1 cellular context compared by ENCODE assay signal in genomic region chr16:8589293-8590160, GRCh38.
TF ChIP-seq lines count a peak whose summit lies in the region.

No MANE protein-coding gene starts in this region.

TF ChIP-seq in HepG2, 621 proteins besides CTCF, POLR2A, EP300 and RAD21 (continued from another document and continues in another):
- TF ChIP-seq, protein P1, sequence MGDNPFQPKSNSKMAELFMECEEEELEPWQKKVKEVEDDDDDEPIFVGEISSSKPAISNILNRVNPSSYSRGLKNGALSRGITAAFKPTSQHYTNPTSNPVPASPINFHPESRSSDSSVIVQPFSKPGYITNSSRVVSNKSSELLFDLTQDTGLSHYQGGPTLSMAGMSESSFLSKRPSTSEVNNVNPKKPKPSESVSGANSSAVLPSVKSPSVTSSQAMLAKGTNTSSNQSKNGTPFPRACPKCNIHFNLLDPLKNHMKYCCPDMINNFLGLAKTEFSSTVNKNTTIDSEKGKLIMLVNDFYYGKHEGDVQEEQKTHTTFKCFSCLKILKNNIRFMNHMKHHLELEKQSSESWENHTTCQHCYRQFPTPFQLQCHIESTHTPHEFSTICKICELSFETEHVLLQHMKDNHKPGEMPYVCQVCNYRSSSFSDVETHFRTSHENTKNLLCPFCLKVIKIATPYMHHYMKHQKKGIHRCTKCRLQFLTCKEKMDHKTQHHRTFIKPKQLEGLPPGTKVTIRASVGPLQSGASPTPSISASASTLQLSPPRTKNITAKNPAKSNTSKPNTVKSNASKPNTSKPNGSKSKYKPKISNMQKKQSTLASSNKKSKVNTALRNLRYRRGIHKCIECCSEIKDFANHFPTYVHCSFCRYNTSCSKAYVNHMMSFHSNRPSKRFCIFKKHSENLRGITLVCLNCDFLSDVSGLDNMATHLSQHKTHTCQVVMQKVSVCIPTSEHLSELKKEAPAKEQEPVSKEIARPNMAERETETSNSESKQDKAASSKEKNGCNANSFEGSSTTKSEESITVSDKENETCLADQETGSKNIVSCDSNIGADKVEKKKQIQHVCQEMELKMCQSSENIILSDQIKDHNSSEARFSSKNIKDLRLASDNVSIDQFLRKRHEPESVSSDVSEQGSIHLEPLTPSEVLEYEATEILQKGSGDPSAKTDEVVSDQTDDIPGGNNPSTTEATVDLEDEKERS (CRISPR knock-in tag; IDR thresholded peaks at IDR 0.05) = no peak
- no peak for TF ChIP-seq DR1 (CRISPR knock-in tag; IDR thresholded peaks at IDR 0.05)
- TF ChIP-seq, protein P2, sequence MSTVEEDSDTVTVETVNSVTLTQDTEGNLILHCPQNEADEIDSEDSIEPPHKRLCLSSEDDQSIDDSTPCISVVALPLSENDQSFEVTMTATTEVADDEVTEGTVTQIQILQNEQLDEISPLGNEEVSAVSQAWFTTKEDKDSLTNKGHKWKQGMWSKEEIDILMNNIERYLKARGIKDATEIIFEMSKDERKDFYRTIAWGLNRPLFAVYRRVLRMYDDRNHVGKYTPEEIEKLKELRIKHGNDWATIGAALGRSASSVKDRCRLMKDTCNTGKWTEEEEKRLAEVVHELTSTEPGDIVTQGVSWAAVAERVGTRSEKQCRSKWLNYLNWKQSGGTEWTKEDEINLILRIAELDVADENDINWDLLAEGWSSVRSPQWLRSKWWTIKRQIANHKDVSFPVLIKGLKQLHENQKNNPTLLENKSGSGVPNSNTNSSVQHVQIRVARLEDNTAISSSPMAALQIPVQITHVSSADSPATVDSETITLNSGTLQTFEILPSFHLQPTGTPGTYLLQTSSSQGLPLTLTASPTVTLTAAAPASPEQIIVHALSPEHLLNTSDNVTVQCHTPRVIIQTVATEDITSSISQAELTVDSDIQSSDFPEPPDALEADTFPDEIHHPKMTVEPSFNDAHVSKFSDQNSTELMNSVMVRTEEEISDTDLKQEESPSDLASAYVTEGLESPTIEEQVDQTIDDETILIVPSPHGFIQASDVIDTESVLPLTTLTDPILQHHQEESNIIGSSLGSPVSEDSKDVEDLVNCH (CRISPR knock-in tag; IDR thresholded peaks at IDR 0.05) = no peak
- peak; percentile 31; the same call in 1 of the 2 replicates for TF ChIP-seq HOXA3 (CRISPR knock-in tag; IDR thresholded peaks at IDR 0.05)
- peak; percentile 34 for TF ChIP-seq XRCC5 (optimal IDR thresholded peaks at IDR 0.05; ENCODE audit: low read length)
- no peak for TF ChIP-seq ZFP36 (IDR thresholded peaks at IDR 0.05; ENCODE audit: borderline replicate concordance, low read depth, low read length, partially characterized antibody)
- TF ChIP-seq JDP2 (CRISPR knock-in tag; IDR thresholded peaks at IDR 0.05; ENCODE audit: borderline replicate concordance) = no peak
- no peak for TF ChIP-seq ZNF12 (CRISPR knock-in tag; IDR thresholded peaks at IDR 0.05)
- TF ChIP-seq FOXJ3 (CRISPR knock-in tag; IDR thresholded peaks at IDR 0.05; ENCODE audit: borderline replicate concordance) = no peak
- TF ChIP-seq ZBTB21 (CRISPR knock-in tag; IDR thresholded peaks at IDR 0.05) = no peak
- TF ChIP-seq, protein P3, sequence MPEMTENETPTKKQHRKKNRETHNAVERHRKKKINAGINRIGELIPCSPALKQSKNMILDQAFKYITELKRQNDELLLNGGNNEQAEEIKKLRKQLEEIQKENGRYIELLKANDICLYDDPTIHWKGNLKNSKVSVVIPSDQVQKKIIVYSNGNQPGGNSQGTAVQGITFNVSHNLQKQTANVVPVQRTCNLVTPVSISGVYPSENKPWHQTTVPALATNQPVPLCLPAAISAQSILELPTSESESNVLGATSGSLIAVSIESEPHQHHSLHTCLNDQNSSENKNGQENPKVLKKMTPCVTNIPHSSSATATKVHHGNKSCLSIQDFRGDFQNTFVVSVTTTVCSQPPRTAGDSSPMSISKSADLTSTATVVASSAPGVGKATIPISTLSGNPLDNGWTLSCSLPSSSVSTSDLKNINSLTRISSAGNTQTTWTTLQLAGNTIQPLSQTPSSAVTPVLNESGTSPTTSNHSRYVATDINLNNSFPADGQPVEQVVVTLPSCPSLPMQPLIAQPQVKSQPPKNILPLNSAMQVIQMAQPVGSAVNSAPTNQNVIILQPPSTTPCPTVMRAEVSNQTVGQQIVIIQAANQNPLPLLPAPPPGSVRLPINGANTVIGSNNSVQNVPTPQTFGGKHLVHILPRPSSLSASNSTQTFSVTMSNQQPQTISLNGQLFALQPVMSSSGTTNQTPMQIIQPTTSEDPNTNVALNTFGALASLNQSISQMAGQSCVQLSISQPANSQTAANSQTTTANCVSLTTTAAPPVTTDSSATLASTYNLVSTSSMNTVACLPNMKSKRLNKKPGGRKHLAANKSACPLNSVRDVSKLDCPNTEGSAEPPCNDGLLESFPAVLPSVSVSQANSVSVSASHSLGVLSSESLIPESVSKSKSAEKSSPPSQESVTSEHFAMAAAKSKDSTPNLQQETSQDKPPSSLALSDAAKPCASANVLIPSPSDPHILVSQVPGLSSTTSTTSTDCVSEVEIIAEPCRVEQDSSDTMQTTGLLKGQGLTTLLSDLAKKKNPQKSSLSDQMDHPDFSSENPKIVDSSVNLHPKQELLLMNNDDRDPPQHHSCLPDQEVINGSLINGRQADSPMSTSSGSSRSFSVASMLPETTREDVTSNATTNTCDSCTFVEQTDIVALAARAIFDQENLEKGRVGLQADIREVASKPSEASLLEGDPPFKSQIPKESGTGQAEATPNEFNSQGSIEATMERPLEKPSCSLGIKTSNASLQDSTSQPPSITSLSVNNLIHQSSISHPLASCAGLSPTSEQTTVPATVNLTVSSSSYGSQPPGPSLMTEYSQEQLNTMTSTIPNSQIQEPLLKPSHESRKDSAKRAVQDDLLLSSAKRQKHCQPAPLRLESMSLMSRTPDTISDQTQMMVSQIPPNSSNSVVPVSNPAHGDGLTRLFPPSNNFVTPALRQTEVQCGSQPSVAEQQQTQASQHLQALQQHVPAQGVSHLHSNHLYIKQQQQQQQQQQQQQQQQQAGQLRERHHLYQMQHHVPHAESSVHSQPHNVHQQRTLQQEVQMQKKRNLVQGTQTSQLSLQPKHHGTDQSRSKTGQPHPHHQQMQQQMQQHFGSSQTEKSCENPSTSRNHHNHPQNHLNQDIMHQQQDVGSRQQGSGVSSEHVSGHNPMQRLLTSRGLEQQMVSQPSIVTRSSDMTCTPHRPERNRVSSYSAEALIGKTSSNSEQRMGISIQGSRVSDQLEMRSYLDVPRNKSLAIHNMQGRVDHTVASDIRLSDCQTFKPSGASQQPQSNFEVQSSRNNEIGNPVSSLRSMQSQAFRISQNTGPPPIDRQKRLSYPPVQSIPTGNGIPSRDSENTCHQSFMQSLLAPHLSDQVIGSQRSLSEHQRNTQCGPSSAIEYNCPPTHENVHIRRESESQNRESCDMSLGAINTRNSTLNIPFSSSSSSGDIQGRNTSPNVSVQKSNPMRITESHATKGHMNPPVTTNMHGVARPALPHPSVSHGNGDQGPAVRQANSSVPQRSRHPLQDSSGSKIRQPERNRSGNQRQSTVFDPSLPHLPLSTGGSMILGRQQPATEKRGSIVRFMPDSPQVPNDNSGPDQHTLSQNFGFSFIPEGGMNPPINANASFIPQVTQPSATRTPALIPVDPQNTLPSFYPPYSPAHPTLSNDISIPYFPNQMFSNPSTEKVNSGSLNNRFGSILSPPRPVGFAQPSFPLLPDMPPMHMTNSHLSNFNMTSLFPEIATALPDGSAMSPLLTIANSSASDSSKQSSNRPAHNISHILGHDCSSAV (CRISPR knock-in tag; IDR thresholded peaks at IDR 0.05; ENCODE audit: borderline replicate concordance) = 0 out of 2 replicates have a peak, but pooled peaks have one; percentile 51
- no peak for TF ChIP-seq MLXIP (CRISPR knock-in tag; IDR thresholded peaks at IDR 0.05; ENCODE audit: borderline replicate concordance)
- TF ChIP-seq ZNF543 (CRISPR knock-in tag; IDR thresholded peaks at IDR 0.05) = no peak
- no peak for TF ChIP-seq RFX5 (IDR thresholded peaks at IDR 0.05; ENCODE audit: low read depth, low read length)
- TF ChIP-seq, protein P4, sequence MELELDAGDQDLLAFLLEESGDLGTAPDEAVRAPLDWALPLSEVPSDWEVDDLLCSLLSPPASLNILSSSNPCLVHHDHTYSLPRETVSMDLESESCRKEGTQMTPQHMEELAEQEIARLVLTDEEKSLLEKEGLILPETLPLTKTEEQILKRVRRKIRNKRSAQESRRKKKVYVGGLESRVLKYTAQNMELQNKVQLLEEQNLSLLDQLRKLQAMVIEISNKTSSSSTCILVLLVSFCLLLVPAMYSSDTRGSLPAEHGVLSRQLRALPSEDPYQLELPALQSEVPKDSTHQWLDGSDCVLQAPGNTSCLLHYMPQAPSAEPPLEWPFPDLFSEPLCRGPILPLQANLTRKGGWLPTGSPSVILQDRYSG (CRISPR knock-in tag; IDR thresholded peaks at IDR 0.05) = no peak
- TF ChIP-seq, protein P5, sequence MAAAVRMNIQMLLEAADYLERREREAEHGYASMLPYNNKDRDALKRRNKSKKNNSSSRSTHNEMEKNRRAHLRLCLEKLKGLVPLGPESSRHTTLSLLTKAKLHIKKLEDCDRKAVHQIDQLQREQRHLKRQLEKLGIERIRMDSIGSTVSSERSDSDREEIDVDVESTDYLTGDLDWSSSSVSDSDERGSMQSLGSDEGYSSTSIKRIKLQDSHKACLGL (CRISPR knock-in tag; IDR thresholded peaks at IDR 0.05) = peak; percentile 8; the same call in 1 of the 2 replicates
- TF ChIP-seq MYC (CRISPR knock-in tag; IDR thresholded peaks at IDR 0.05; ENCODE audit: borderline replicate concordance) = 0 out of 2 replicates have a peak, but pooled peaks have one; percentile 22
- TF ChIP-seq TP53 (CRISPR knock-in tag; conservative IDR thresholded peaks at IDR 0.05) = no peak
- 0 out of 2 replicates have a peak, but pooled peaks have one; percentile 26 for TF ChIP-seq ZNF772 (CRISPR knock-in tag; IDR thresholded peaks at IDR 0.05)
- no peak for TF ChIP-seq GTF2F1 (IDR thresholded peaks at IDR 0.05; ENCODE audit: low read length)
- no peak for TF ChIP-seq SKIL (CRISPR knock-in tag; IDR thresholded peaks at IDR 0.05; ENCODE audit: borderline replicate concordance)
- TF ChIP-seq MIXL1 (CRISPR knock-in tag; IDR thresholded peaks at IDR 0.05) = no peak
- TF ChIP-seq, protein P6, sequence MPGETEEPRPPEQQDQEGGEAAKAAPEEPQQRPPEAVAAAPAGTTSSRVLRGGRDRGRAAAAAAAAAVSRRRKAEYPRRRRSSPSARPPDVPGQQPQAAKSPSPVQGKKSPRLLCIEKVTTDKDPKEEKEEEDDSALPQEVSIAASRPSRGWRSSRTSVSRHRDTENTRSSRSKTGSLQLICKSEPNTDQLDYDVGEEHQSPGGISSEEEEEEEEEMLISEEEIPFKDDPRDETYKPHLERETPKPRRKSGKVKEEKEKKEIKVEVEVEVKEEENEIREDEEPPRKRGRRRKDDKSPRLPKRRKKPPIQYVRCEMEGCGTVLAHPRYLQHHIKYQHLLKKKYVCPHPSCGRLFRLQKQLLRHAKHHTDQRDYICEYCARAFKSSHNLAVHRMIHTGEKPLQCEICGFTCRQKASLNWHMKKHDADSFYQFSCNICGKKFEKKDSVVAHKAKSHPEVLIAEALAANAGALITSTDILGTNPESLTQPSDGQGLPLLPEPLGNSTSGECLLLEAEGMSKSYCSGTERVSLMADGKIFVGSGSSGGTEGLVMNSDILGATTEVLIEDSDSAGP (CRISPR knock-in tag; IDR thresholded peaks at IDR 0.05; ENCODE audit: borderline replicate concordance) = peak; percentile 35; the same call in 1 of the 2 replicates
- no peak for TF ChIP-seq TBL1XR1 (IDR thresholded peaks at IDR 0.05; ENCODE audit: borderline replicate concordance, low read length, partially characterized antibody)
- 0 out of 2 replicates have a peak, but pooled peaks have one; percentile 29 for TF ChIP-seq ETV6 (CRISPR knock-in tag; conservative IDR thresholded peaks at IDR 0.05)
- TF ChIP-seq, protein P7, sequence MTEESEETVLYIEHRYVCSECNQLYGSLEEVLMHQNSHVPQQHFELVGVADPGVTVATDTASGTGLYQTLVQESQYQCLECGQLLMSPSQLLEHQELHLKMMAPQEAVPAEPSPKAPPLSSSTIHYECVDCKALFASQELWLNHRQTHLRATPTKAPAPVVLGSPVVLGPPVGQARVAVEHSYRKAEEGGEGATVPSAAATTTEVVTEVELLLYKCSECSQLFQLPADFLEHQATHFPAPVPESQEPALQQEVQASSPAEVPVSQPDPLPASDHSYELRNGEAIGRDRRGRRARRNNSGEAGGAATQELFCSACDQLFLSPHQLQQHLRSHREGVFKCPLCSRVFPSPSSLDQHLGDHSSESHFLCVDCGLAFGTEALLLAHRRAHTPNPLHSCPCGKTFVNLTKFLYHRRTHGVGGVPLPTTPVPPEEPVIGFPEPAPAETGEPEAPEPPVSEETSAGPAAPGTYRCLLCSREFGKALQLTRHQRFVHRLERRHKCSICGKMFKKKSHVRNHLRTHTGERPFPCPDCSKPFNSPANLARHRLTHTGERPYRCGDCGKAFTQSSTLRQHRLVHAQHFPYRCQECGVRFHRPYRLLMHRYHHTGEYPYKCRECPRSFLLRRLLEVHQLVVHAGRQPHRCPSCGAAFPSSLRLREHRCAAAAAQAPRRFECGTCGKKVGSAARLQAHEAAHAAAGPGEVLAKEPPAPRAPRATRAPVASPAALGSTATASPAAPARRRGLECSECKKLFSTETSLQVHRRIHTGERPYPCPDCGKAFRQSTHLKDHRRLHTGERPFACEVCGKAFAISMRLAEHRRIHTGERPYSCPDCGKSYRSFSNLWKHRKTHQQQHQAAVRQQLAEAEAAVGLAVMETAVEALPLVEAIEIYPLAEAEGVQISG (CRISPR knock-in tag; IDR thresholded peaks at IDR 0.05) = 0 out of 2 replicates have a peak, but pooled peaks have one; percentile 8
- peak; percentile 8; the same call in 1 of the 2 replicates for TF ChIP-seq TBX2 (CRISPR knock-in tag; IDR thresholded peaks at IDR 0.05; ENCODE audit: borderline replicate concordance)
